Comparison of ENCODE assay signal across 15 cellular contexts in the genomic region with DNA sequence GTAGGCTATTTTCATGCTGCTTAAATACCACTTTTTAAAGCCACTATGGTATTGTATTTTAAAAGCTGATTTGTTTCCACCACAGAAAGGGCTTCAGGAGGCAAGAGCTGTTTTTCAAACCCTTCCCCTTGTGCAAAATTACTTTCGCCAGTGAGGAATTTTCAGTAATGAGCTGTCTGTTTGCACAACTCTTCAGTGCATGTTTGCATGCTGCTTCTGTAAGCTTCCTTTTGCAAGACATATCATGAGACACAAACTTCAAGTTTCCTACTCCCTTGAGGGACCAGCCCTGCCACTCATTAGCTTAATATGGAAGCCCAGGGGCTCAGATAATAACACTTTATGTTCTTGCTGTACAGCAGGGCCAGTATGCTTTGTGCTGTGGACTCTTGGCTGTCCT.
DNase-seq lines count a peak whose midpoint lies in the region; ATAC-seq, FAIRE-seq and TF ChIP-seq lines count a peak whose summit lies in the region.
"Had no signal": no experiment of that assay in that cellular context is flagged by ENCODE, and none has a peak within 500 bp of the region (broad histone marks: within the 10 kb centered on the region; RNA-seq: fewer than 3 reads in every experiment).

No MANE protein-coding gene starts in this region.

- no peak overlapping the region for H3K4me2 ChIP-seq in hepatocyte

- no peak for ATAC-seq in HG03460 (IDR thresholded peaks at IDR 0.05; ENCODE audit: unreplicated experiment)

- H2AFZ ChIP-seq in hepatocyte: no peak overlapping the region

- no peak overlapping the region for H3K27ac ChIP-seq in hepatocyte
- no peak overlapping the region for H3K27ac ChIP-seq in small intestine (ENCODE audit: low read depth in 1 of 2, low read length in 1 of 2)

- CTCF ChIA-PET in AG04449 (lab: Yijun Ruan, JAX): interaction anchor here (0.6 to 5.2 kb wide), 35 partner anchors 8 to 660 kb away, joined by 3 to 111 read pairs (median 4); no protein-coding TSS in a partner anchor

- H3K79me2 ChIP-seq in hepatocyte: no peaks in the 10 kb centered on the region

- H3K4me3 ChIP-seq in AG04449 (ENCODE audit: low read depth, low read length) (no peak overlapping the region), fibroblast of pulmonary artery (replicated peaks; ENCODE audit: low read depth, low read length) (no peak overlapping the region), hepatocyte (no peak overlapping the region), small intestine (ENCODE audit: low read depth in 1 of 2, low read length in 2 of 2) (no peak overlapping the region)
- H3K4me3 ChIP-seq: BLaER1 treated with 17β-estradiol and CSF1 and Interleukin-3, amounts not matched to agents 10 nM and 100 nM had no signal

- H3K9me3 ChIP-seq in hepatocyte (ENCODE audit: low read depth): no peaks in the 10 kb centered on the region
- no peaks in the 10 kb centered on the region for H3K9me3 ChIP-seq in small intestine (ENCODE audit: control insufficient read depth, low read depth)
- H3K9me3 ChIP-seq: BLaER1 treated with 17β-estradiol and CSF1 and Interleukin-3, amounts not matched to agents 10 nM and 100 nM had no signal

- H3K27me3 ChIP-seq in hepatocyte (no peaks in the 10 kb centered on the region), small intestine (ENCODE audit: control insufficient read depth in 2 of 2, insufficient read depth in 2 of 2, low read length in 2 of 2) (no peaks in the 10 kb centered on the region)
- H3K27me3 ChIP-seq: BLaER1 treated with 17β-estradiol and CSF1 and Interleukin-3, amounts not matched to agents 10 nM and 100 nM had no signal

- POLR2A ChIA-PET in AG04449 (lab: Yijun Ruan, JAX): no interaction called here

- H3K9me2 ChIP-seq in hepatocyte (replicated peaks; ENCODE audit: insufficient read depth): no peaks in the 10 kb centered on the region

- H3K4me1 ChIP-seq in hepatocyte (ENCODE audit: insufficient read depth): peaks cover 5% of the 10 kb centered on the region
- no peaks in the 10 kb centered on the region for H3K4me1 ChIP-seq in small intestine (ENCODE audit: control insufficient read depth in 2 of 2, insufficient read depth in 1 of 2, low read depth in 1 of 2, low read length in 1 of 2)

- 68% methylated on average over 1 of the region's 1 CpG for WGBS in hepatocyte (ENCODE audit: low lambda C conversion rate, missing lambda C conversion rate)
- WGBS in small intestine, 3 donors: 78 to 100% (median 81%) methylated on average over 1 of the region's 1 CpG

- DNase-seq in AG04449 (ENCODE audit: low read depth, low spot score): peak; percentile 16
- DNase-seq in DMS79 (lab: John Stamatoyannopoulos, UW): peak; percentile 32
- peak; percentile 29 to 43 for DNase-seq in NCI-H526 (lab: John Stamatoyannopoulos, UW)
- peak; percentile 58 for DNase-seq in fibroblast of pulmonary artery (ENCODE audit: low read depth)
- DNase-seq in hepatocyte (ENCODE audit: low spot score): no peak
- DNase-seq in hypothalamus (lab: John Stamatoyannopoulos, UW): no peak
- DNase-seq in small intestine: no peak
- DNase-seq: activated CD4-positive, alpha-beta T cell treated with anti-CD3 and anti-CD28 coated beads, Interleukin-2, amount 10 ng/mL, durations not matched to agents 7 days and 5 days; mesendoderm; stimulated activated CD4-positive, alpha-beta T cell treated with anti-CD3 and anti-CD28 coated beads, Interleukin-1b, Interleukin-23, amount 100 ng/mL, for 48 hours; stimulated activated naive CD4-positive, alpha-beta T cell; T-helper 1 cell had no signal

- TF ChIP-seq CTCF in AG04449 (IDR thresholded peaks at IDR 0.05; ENCODE audit: insufficient read depth, low read length, missing control alignments) (no peak), fibroblast of pulmonary artery (IDR thresholded peaks at IDR 0.05; ENCODE audit: low read length, missing control alignments) (no peak), hepatocyte (IDR thresholded peaks at IDR 0.05; ENCODE audit: poor library complexity) (no peak)

- no peak for FAIRE-seq in small intestine (lab: Jason Lieb, UNC)
- FAIRE-seq: astrocyte had no signal

- no peaks in the 10 kb centered on the region for H4K20me1 ChIP-seq in hepatocyte (ENCODE audit: insufficient read depth, poor library complexity, severe bottlenecking)
- H4K20me1 ChIP-seq: BLaER1 treated with 17β-estradiol and CSF1 and Interleukin-3, amounts not matched to agents 10 nM and 100 nM had no signal

- H3K36me3 ChIP-seq in hepatocyte (replicated peaks; ENCODE audit: insufficient read depth, low read depth): no peaks in the 10 kb centered on the region
- no peaks in the 10 kb centered on the region for H3K36me3 ChIP-seq in small intestine (ENCODE audit: control insufficient read depth in 2 of 2, insufficient read depth in 2 of 2, low read length in 2 of 2)
- H3K36me3 ChIP-seq: BLaER1 treated with 17β-estradiol and CSF1 and Interleukin-3, amounts not matched to agents 10 nM and 100 nM had no signal

Comparison
In these comparisons a context has a peak if more than half of its experiments do, and no peak if none do; other contexts are left out.
1. DNase-seq: peak in AG04449 (single experiment), DMS79 (single experiment), NCI-H526 (2 of 2) and fibroblast of pulmonary artery (single experiment); none in hepatocyte (single experiment), hypothalamus (0 of 51) and small intestine (single experiment).